In genomic region chr14:99318091-99318958, GRCh38 we compare ENCODE assay signal across 25 cellular contexts. TPM values are rescaled to one million over a fixed set of nuclear protein-coding genes. Genes with fewer than 3 reads are reported as not detected.
DNase-seq lines count a peak whose midpoint lies in the region; ATAC-seq, FAIRE-seq and TF ChIP-seq lines count a peak whose summit lies in the region.
"Had no signal": no experiment of that assay in that cellular context is flagged by ENCODE, and none has a peak within 500 bp of the region (broad histone marks: within the 10 kb centered on the region; RNA-seq: fewer than 3 reads in every experiment).

No MANE protein-coding gene starts in this region.

- CTCF ChIA-PET in A549 (lab: Yijun Ruan, JAX): interaction anchor here (0.7 to 3.2 kb wide), 10 partner anchors 9 to 100 kb away, joined by 3 to 26 read pairs (median 5); no protein-coding TSS in a partner anchor
- CTCF ChIA-PET in H1 (lab: Charles Lee; ENCODE audit: partially characterized antibody): interaction anchor here (0.6 to 3.3 kb wide), 14 partner anchors 10 to 1336 kb away, joined by 3 to 29 read pairs (median 6); no protein-coding TSS in a partner anchor

- 0 out of 2 replicates have a peak overlapping the region, but pooled peaks have one; percentile 29 for H3K18ac ChIP-seq in H1 (ENCODE audit: extremely low read depth, low read length)

- H3K4me2 ChIP-seq in A549 (peak overlapping the region; percentile 46), H1 (ENCODE audit: insufficient read depth in 1 of 2, low read depth in 2 of 2, low read length in 2 of 2) (no peak overlapping the region)

- no peak overlapping the region; the same call in 1 of the 2 replicates for H2AFZ ChIP-seq in H1 (ENCODE audit: low read length)

- H4K20me1 ChIP-seq in H1 (replicated peaks in 1 of 2; ENCODE audit: control insufficient read depth in 1 of 2, insufficient read depth in 2 of 2, low read length in 2 of 2): peaks cover 0 to 2% of the 10 kb centered on the region in 2 experiments

- H2BK5ac ChIP-seq in H1 (ENCODE audit: low read depth, low read length): 0 out of 2 replicates have a peak overlapping the region, but pooled peaks have one; percentile 42

- 0 out of 2 replicates have a peak overlapping the region, but pooled peaks have one; percentile 84 for H2BK20ac ChIP-seq in H1 (ENCODE audit: low read length)

- H2BK15ac ChIP-seq in H1 (ENCODE audit: low read length): no peak overlapping the region

- WGBS in A549 (ENCODE audit: missing lambda C conversion rate): 53% methylated on average over 13 of the region's 13 CpGs
- WGBS in H1 (ENCODE audit: extremely low coverage in 1 of 2, insufficient coverage in 1 of 2, insufficient read length in 1 of 2, insufficient replicate concordance in 2 of 2, low coverage in 1 of 2, low lambda C conversion rate in 2 of 2, missing lambda C conversion rate in 1 of 2), 2 experiments: 71% methylated on average over 13 of the region's 13 CpGs; no CpG with 5 or more reads in 1 of the 2 experiments

- no peak overlapping the region for H3K14ac ChIP-seq in H1 (ENCODE audit: insufficient read length)

- H4K5ac ChIP-seq in H1 (ENCODE audit: insufficient read length, low read depth, low read length): no peak overlapping the region

- H2AK5ac ChIP-seq in H1 (ENCODE audit: low read depth, low read length): no peak overlapping the region

- TF ChIP-seq CTCF in A549 (IDR thresholded peaks at IDR 0.05) (no peak), GM13977 (IDR thresholded peaks at IDR 0.05; ENCODE audit: extremely low read depth, insufficient read depth, missing control alignments) (no peak), H1 (IDR thresholded peaks at IDR 0.05; ENCODE audit: control extremely low read depth in 1 of 3, insufficient read depth in 1 of 3, low read depth in 1 of 3, low read length in 3 of 3) (no peak)

- H3K9me3 ChIP-seq in A549 (no peaks in the 10 kb centered on the region), H1 (ENCODE audit: insufficient read depth in 2 of 2, low read depth in 1 of 2, low read length in 1 of 2) (no peaks in the 10 kb centered on the region), mucosa of rectum (ENCODE audit: control insufficient read depth in 2 of 2, low read length in 2 of 2) (no peaks in the 10 kb centered on the region)
- H3K9me3 ChIP-seq: neutrophil, upper lobe of left lung had no signal

- FAIRE-seq in A549 (lab: Jason Lieb, UNC) (no peak), H1 (lab: Jason Lieb, UNC) (no peak)
- FAIRE-seq: islet of Langerhans, RCC 7860 had no signal

- peak overlapping the region; percentile 32; the same call in 1 of the 2 replicates for H2BK12ac ChIP-seq in H1 (ENCODE audit: low read depth, low read length)

- H4K8ac ChIP-seq in H1 (ENCODE audit: extremely low read depth, insufficient read depth, low read length): no peak overlapping the region; the same call in 1 of the 2 replicates

- no peaks in the 10 kb centered on the region; the same call in 1 of the 2 replicates for H3K23me2 ChIP-seq in H1 (ENCODE audit: low read depth, low read length)

- peaks cover 65% of the 10 kb centered on the region for H3K4me1 ChIP-seq in A549
- H3K4me1 ChIP-seq in H1 (replicated peaks in 1 of 4; ENCODE audit: control insufficient read depth in 3 of 4, insufficient read depth in 4 of 4, low read length in 3 of 4): peaks cover 0 to 16% (median 6%) of the 10 kb centered on the region in 4 experiments; a peak in 6 of 7 replicates
- peaks cover 34 to 44% of the 10 kb centered on the region in 2 donors for H3K4me1 ChIP-seq in mucosa of rectum (ENCODE audit: control insufficient read depth in 2 of 2, insufficient read depth in 2 of 2, low read length in 2 of 2)
- H3K4me1 ChIP-seq: upper lobe of left lung had no signal

- H3K4me3 ChIP-seq in A549: no peak overlapping the region
- H3K4me3 ChIP-seq in H1 (ENCODE audit: extremely low read depth in 1 of 4, insufficient read depth in 2 of 4, low read depth in 3 of 4, low read length in 4 of 4): no peak overlapping the region
- H3K4me3 ChIP-seq in mucosa of rectum (ENCODE audit: low read length in 2 of 2): no peak overlapping the region
- H3K4me3 ChIP-seq: upper lobe of left lung had no signal

- no peak for TF ChIP-seq POLR2A in A549 (IDR thresholded peaks at IDR 0.05; ENCODE audit: low read length)
- TF ChIP-seq POLR2A in H1 (IDR thresholded peaks at IDR 0.05; ENCODE audit: control extremely low read depth in 1 of 2, low read depth in 2 of 2, low read length in 2 of 2): no peak

- peak in 1 of 2 experiments; percentile 3; a peak in 1 of 6 replicates for ATAC-seq in A549
- no peak for ATAC-seq in HG02938 (IDR thresholded peaks at IDR 0.05; ENCODE audit: unreplicated experiment)
- ATAC-seq: activated CD4-positive, alpha-beta T cell treated with anti-CD3 and anti-CD28 coated beads for 36 hours; SK-N-SH treated with all-trans-retinoic acid at 6 μM for 48 hours; stimulated activated naive CD8-positive, alpha-beta T cell treated with anti-CD3 and anti-CD28 coated beads, Interleukin-15, Interleukin-2, amounts not matched to agents 100 U/mL and 50 U/mL, for 24 hours had no signal

- H3K23ac ChIP-seq in H1 (ENCODE audit: insufficient read length): no peak overlapping the region

- H3K27ac ChIP-seq in A549: peak overlapping the region; percentile 77 to 87
- H3K27ac ChIP-seq in H1 (ENCODE audit: low read depth, low read length): no peak overlapping the region; the same call in 1 of the 2 replicates
- H3K27ac ChIP-seq in mucosa of rectum (ENCODE audit: low read depth in 2 of 2, low read length in 2 of 2): peak overlapping the region; percentile 88 to 92
- H3K27ac ChIP-seq: neutrophil, upper lobe of left lung had no signal

- no peak overlapping the region for H3K4ac ChIP-seq in H1 (replicated peaks; ENCODE audit: insufficient read length, low read depth, low read length)

- POLR2A ChIA-PET in A549 (lab: Yijun Ruan, JAX) (no interaction called here), H1 (lab: Charles Lee; ENCODE audit: partially characterized antibody) (no interaction called here)

- H3K36me3 ChIP-seq in H1 (ENCODE audit: control insufficient read depth in 2 of 4, insufficient read depth in 4 of 4, low read length in 3 of 4): no peaks in the 10 kb centered on the region
- no peaks in the 10 kb centered on the region for H3K36me3 ChIP-seq in mucosa of rectum (ENCODE audit: control insufficient read depth in 2 of 2, insufficient read depth in 2 of 2, low read length in 2 of 2)
- H3K36me3 ChIP-seq: neutrophil, upper lobe of left lung had no signal

- no peak for TF ChIP-seq RAD21 in A549 (conservative IDR thresholded peaks at IDR 0.05 in 1 of 2, IDR thresholded peaks at IDR 0.05 in 1 of 2)
- no peak for TF ChIP-seq RAD21 in H1 (IDR thresholded peaks at IDR 0.05 in 1 of 2, conservative IDR thresholded peaks at IDR 0.05 in 1 of 2; ENCODE audit: low read depth in 2 of 2, low read length in 2 of 2)

- no peak overlapping the region for H3K56ac ChIP-seq in H1 (replicated peaks; ENCODE audit: insufficient read length, low read depth, low read length)

- no peaks in the 10 kb centered on the region for H3K79me2 ChIP-seq in H1 (ENCODE audit: control insufficient read depth in 1 of 2, insufficient read depth in 2 of 2, low read length in 2 of 2)

- no peak overlapping the region for H4K91ac ChIP-seq in H1 (replicated peaks; ENCODE audit: insufficient read length, low read length)

- no peak overlapping the region for H3K9ac ChIP-seq in H1 (replicated peaks in 1 of 4; ENCODE audit: extremely low read depth in 1 of 4, low read depth in 3 of 4, low read length in 3 of 4)
- no peak overlapping the region for H3K9ac ChIP-seq in mucosa of rectum (ENCODE audit: low read depth in 1 of 2, low read length in 2 of 2)

- no peaks in the 10 kb centered on the region for H3K79me1 ChIP-seq in H1 (ENCODE audit: low read depth, low read length)

- no peak for TF ChIP-seq EP300 in A549 (IDR thresholded peaks at IDR 0.05)
- TF ChIP-seq EP300 in H1 (IDR thresholded peaks at IDR 0.05; ENCODE audit: borderline replicate concordance in 1 of 2, low read depth in 2 of 2, low read length in 2 of 2): no peak

- peak in 1 of 2 experiments; percentile 26 for DNase-seq in A549 (ENCODE audit: low read depth in 1 of 2, low spot score in 1 of 2)
- DNase-seq in GM13977 (ENCODE audit: low spot score): peak; percentile 5
- DNase-seq in H1 (ENCODE audit: low read depth in 1 of 2, low spot score in 2 of 2): peak in 1 of 2 experiments; percentile 46
- no peak for DNase-seq in NCI-H1048 (lab: John Stamatoyannopoulos, UW)
- DNase-seq in LoVo (ENCODE audit: low spot score): no peak
- no peak for DNase-seq in A172 (ENCODE audit: low spot score)
- DNase-seq: activated CD4-positive, alpha-beta T cell treated with anti-CD3 and anti-CD28 coated beads for 36 hours; activated CD8-positive, alpha-beta memory T cell treated with anti-CD3 and anti-CD28 coated beads, Interleukin-2, amount 50 U/mL, for 4 hours; activated gamma-delta T cell; amniotic stem cell; caudate nucleus; HFFc6; Karpas-422; NCI-H1417; NCI-H2171 treated with DMSO at 0.1 percent for 48 hours; NCI-H82; stimulated activated naive CD8-positive, alpha-beta T cell treated with anti-CD3 and anti-CD28 coated beads, Interleukin-15, Interleukin-2, amounts not matched to agents 100 U/mL and 50 U/mL, for 24 hours; T1000; upper lobe of left lung had no signal

- in situ Hi-C loops in GM13977 (cut with MboI; ENCODE audit: low pct_unique_long_range_greater_than_20kb, low sequenced_read_pairs, unreplicated experiment): no loop called here

- H3K27me3 ChIP-seq in H1 (replicated peaks in 1 of 4; ENCODE audit: control insufficient read depth in 3 of 4, extremely low read depth in 1 of 4, insufficient read depth in 3 of 4, low read length in 3 of 4): no peaks in the 10 kb centered on the region; a peak in 2 of 7 replicates
- no peaks in the 10 kb centered on the region for H3K27me3 ChIP-seq in mucosa of rectum (ENCODE audit: control insufficient read depth in 2 of 2, insufficient read depth in 2 of 2, low read length in 2 of 2)
- H3K27me3 ChIP-seq: neutrophil, upper lobe of left lung had no signal

- H2BK120ac ChIP-seq in H1 (replicated peaks; ENCODE audit: low read depth, low read length): no peak overlapping the region

RNA-seq across cellular contexts. Expression of gene BCL11B, which starts 46.3 kb away (rescaled TPM):
- polyA plus RNA-seq in A549 (2011; rRNA removed) (0.43 and 0.44 TPM in 2 replicates), A549 (2017; fragmentation: RNase III; extraction: RNeasy Plus Mini Kit Qiagen cat#74134 plus additional on column Dnase treatment) (0.31 to 0.49 TPM (median 0.42 TPM) in 3 replicates), H1 (2011; rRNA removed) (0.63 and 0.80 TPM in 2 replicates)
- polyA plus RNA-seq in A549 (2012; cell fraction: cytosol; rRNA removed): 0.11 and 0.19 TPM in 2 replicates
- polyA plus RNA-seq in A549 (2012; cell fraction: nucleus; rRNA removed): 0.32 and 0.49 TPM in 2 replicates
- polyA minus RNA-seq in A549 (2011; rRNA and poly(A)+ RNA removed): 0.87 and 0.97 TPM in 2 replicates
- total RNA-seq in H1 (2021; fragmentation: NEBNext Ultra II Directional; extraction: Animal tissue kit (Norgen Biotek cat#: 25700)): 5.9 TPM in 2 replicates
- polyA plus RNA-seq in H1 (2011; cell fraction: cytosol; rRNA removed): 0.85 TPM
- 1.5 TPM for polyA plus RNA-seq in H1 (2011; cell fraction: nucleus; rRNA removed)
- polyA plus RNA-seq in H1 (2012, experiment 1 of 2): 1.1 to 2.2 TPM (median 1.2 TPM) in 4 replicates
- polyA plus RNA-seq in H1 (2012, experiment 2 of 2): 0.22 TPM
- 2.1 TPM for polyA plus RNA-seq in H1 (2013, experiment 1 of 2)
- 2.1 TPM for polyA plus RNA-seq in H1 (2013, experiment 2 of 2)
- 1.7 and 1.9 TPM in 2 replicates for polyA minus RNA-seq in H1 (2011; rRNA and poly(A)+ RNA removed)
- polyA minus RNA-seq in H1 (2011; cell fraction: cytosol; rRNA and poly(A)+ RNA removed): 3.2 TPM
- 4.1 TPM for polyA minus RNA-seq in H1 (2011; cell fraction: nucleus; rRNA and poly(A)+ RNA removed)
- total RNA-seq in A172 (2014; rRNA removed; shearing (Covaris generic)): 0.02 TPM in 2 replicates
